In the genomic region with DNA sequence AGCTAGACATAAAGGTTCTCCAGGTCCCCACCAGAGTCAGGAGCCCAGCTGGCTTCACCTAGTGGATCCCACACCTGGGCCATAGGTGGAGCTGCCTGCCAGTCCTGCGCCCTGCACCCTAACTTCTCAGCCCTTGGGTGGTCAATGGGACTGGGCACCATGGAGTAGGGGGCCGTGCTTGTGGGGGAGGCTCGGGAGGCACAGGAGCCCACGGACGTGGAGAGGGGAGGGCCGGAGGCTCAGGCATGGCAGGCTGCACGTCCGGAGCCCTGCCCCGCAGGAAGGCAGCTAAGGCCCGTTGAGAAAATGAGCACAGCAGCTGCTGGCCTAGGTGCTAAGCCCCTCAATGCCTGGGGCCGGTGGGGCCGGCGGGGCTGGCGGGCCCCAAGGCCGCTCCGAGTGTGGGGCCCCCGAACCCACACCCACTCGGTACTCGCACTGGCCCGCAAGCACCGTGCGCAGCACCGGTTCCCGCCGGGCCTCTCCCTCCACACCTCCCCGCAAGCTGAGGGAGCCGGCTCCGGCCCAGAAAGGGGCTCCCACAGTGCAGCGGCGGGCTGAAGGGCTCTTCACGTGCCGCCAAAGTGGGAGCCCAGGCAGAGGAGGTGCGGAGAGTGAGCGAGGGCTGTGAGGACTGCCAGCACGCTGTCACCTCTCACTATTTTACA, we compare ENCODE assay signal across 24 cellular contexts.
"Had no signal": no experiment of that assay in that cellular context is flagged by ENCODE, and none has a peak within 500 bp of the region (broad histone marks: within the 10 kb centered on the region; RNA-seq: fewer than 3 reads in every experiment).

No MANE protein-coding gene starts in this region.

- DNase-seq: heart right ventricle; islet precursor cell; kidney glomerular epithelial cell; left cardiac atrium; naive thymus-derived CD8-positive, alpha-beta T cell; nucleus accumbens; stimulated activated CD4-positive, alpha-beta T cell treated with anti-CD3 and anti-CD28 coated beads, Interleukin-4, amount 100 ng/mL, for 24 hours; stimulated activated naive CD4-positive, alpha-beta T cell; transverse colon; upper lobe of right lung had no signal

- H3K4me3 ChIP-seq: heart right ventricle, hepatocyte, skin epidermis, suprapubic skin, transverse colon, upper lobe of right lung had no signal

- FAIRE-seq: urothelium cell line had no signal

- H3K9me3 ChIP-seq: suprapubic skin, transverse colon, upper lobe of right lung had no signal

- H3K4me1 ChIP-seq: parathyroid adenoma, suprapubic skin, transverse colon, upper lobe of right lung had no signal

- H3K27me3 Mint-ChIP-seq: memory B cell; naive thymus-derived CD8-positive, alpha-beta T cell; progenitor cell of endocrine pancreas; stimulated activated naive CD8-positive, alpha-beta T cell treated with anti-CD3 and anti-CD28 coated beads, Interleukin-15, Interleukin-2, amounts not matched to agents 100 ng/mL and 50 ng/mL, for 24 hours had no signal

- H3K36me3 ChIP-seq: heart right ventricle, suprapubic skin, transverse colon, upper lobe of right lung had no signal

- H3K27ac ChIP-seq: heart right ventricle, hepatocyte, parathyroid adenoma, skin epidermis, suprapubic skin, transverse colon, upper lobe of right lung had no signal

- ATAC-seq: heart right ventricle; left cardiac atrium; left lobe of liver; naive thymus-derived CD8-positive, alpha-beta T cell; right cardiac atrium; sciatic nerve; stimulated activated effector memory CD8-positive, alpha-beta T cell treated with anti-CD3 and anti-CD28 coated beads, Interleukin-12 subunit alpha, Interleukin-12 subunit beta, amount 100 ng/mL, for 72 hours; upper lobe of right lung had no signal

- H3K4me1 Mint-ChIP-seq: memory B cell; naive thymus-derived CD8-positive, alpha-beta T cell; neural crest cell; stimulated activated effector memory CD8-positive, alpha-beta T cell treated with anti-CD3 and anti-CD28 coated beads, Interleukin-12 subunit alpha, Interleukin-12 subunit beta, amount 100 ng/mL, for 72 hours had no signal

- H3K9ac ChIP-seq: parathyroid adenoma had no signal

- H3K36me3 Mint-ChIP-seq: memory B cell; naive thymus-derived CD8-positive, alpha-beta T cell; stimulated activated effector memory CD8-positive, alpha-beta T cell treated with anti-CD3 and anti-CD28 coated beads, Interleukin-12 subunit alpha, Interleukin-12 subunit beta, amount 100 ng/mL, for 72 hours had no signal

- H3K4me3 Mint-ChIP-seq: memory B cell; naive thymus-derived CD8-positive, alpha-beta T cell; nephron; neural crest cell; stimulated activated effector memory CD8-positive, alpha-beta T cell treated with anti-CD3 and anti-CD28 coated beads, Interleukin-12 subunit alpha, Interleukin-12 subunit beta, amount 100 ng/mL, for 72 hours; stimulated activated naive CD8-positive, alpha-beta T cell treated with anti-CD3 and anti-CD28 coated beads, Interleukin-15, Interleukin-2, amounts not matched to agents 100 ng/mL and 50 ng/mL, for 24 hours had no signal

- H3K27me3 ChIP-seq: heart right ventricle, hepatocyte, suprapubic skin, transverse colon, upper lobe of right lung had no signal

- H3K9me3 Mint-ChIP-seq: stimulated activated naive CD8-positive, alpha-beta T cell treated with anti-CD3 and anti-CD28 coated beads, Interleukin-15, Interleukin-2, amounts not matched to agents 100 ng/mL and 50 ng/mL, for 24 hours had no signal
